ENCODE assay signal across 9 cellular contexts in genomic region chr15:59138243-59138642, GRCh38. TPM values are rescaled to one million over a fixed set of nuclear protein-coding genes. Genes with fewer than 3 reads are reported as not detected.
DNase-seq lines count a peak whose midpoint lies in the region; ATAC-seq and TF ChIP-seq lines count a peak whose summit lies in the region.
"Had no signal": no experiment of that assay in that cellular context is flagged by ENCODE, and none has a peak within 500 bp of the region (broad histone marks: within the 10 kb centered on the region; RNA-seq: fewer than 3 reads in every experiment).

No MANE protein-coding gene starts in this region.

- no peak overlapping the region for H4K8ac ChIP-seq in H9 (replicated peaks; ENCODE audit: insufficient read length, low read depth, low read length)

- H3K9ac ChIP-seq in H9 (ENCODE audit: extremely low read depth, insufficient read length, low read length), result no peak overlapping the region

- no peaks in the 10 kb centered on the region for H3K79me1 ChIP-seq in H9 (ENCODE audit: insufficient read depth, low read depth, low read length, poor library complexity, severe bottlenecking)

- CTCF ChIA-PET in OCI-LY7 (lab: Charles Lee; ENCODE audit: unreplicated experiment), result no interaction called here

- no CpG with 5 or more reads among the region's 7 CpGs for WGBS in H9 (ENCODE audit: extremely low coverage, insufficient read length, low lambda C conversion rate)
- WGBS in spleen, 5 donors, result 57 to 71% (median 62%) methylated on average over 6 to 7 of the region's 7 CpGs

- no peak overlapping the region for H3K23ac ChIP-seq in H9 (ENCODE audit: insufficient read length, low read depth, low read length)

- H3F3A ChIP-seq in DOHH2 (ENCODE audit: control insufficient read depth, insufficient read depth), result peaks cover 5% of the 10 kb centered on the region; the same call in 1 of the 2 replicates

- peaks cover 11 to 25% of the 10 kb centered on the region in 2 experiments for H3K4me1 Mint-ChIP-seq in H9

- H4K91ac ChIP-seq in H9 (ENCODE audit: insufficient read length, low read depth, low read length), result no peak overlapping the region

- H3K4me2 ChIP-seq in DOHH2 (ENCODE audit: low read length) (no peak overlapping the region), H9 (ENCODE audit: insufficient read depth, insufficient read length, low read length) (no peak overlapping the region), OCI-LY7 (ENCODE audit: low read length) (no peak overlapping the region)

- H2BK20ac ChIP-seq in H9 (ENCODE audit: low read depth, low read length, poor library complexity, severe bottlenecking), result no peak overlapping the region

- no peak overlapping the region for H2BK12ac ChIP-seq in H9 (ENCODE audit: insufficient read length, low read depth, low read length)

- H3T11ph ChIP-seq in H9 (ENCODE audit: low read length), result no peak overlapping the region

- no TSS peak for BruUV-seq in OCI-LY7 (replicated peaks; lab: Mats Ljungman, UMichigan)

- H4K20me1 ChIP-seq in DOHH2 (ENCODE audit: control insufficient read depth, insufficient read depth, low read depth, low read length) (no peaks in the 10 kb centered on the region), H9 (ENCODE audit: control insufficient read depth, insufficient read depth, insufficient read length) (no peaks in the 10 kb centered on the region), OCI-LY7 (ENCODE audit: insufficient read depth, low read length) (no peaks in the 10 kb centered on the region)

- no peak overlapping the region for H2AK5ac ChIP-seq in H9 (ENCODE audit: insufficient read length, low read length)

- H3K14ac ChIP-seq in H9 (ENCODE audit: insufficient read depth, low read length), result no peak overlapping the region

- H3K27me3 ChIP-seq in DOHH2 (ENCODE audit: control insufficient read depth, low read length) (no peaks in the 10 kb centered on the region), H9 (ENCODE audit: insufficient read depth, low read length) (no peaks in the 10 kb centered on the region), spleen (replicated peaks in 1 of 7) (no peaks in the 10 kb centered on the region)

- no peaks in the 10 kb centered on the region for H3K23me2 ChIP-seq in H9 (ENCODE audit: insufficient read length, low read depth, low read length, poor library complexity, severe bottlenecking)

- peaks cover 44 to 88% (median 78%) of the 10 kb centered on the region in 3 experiments for H3K36me3 Mint-ChIP-seq in H9 (ENCODE audit: insufficient read depth in 1 of 3, low read depth in 3 of 3)
- H3K36me3 Mint-ChIP-seq: activated naive CD4-positive, alpha-beta T cell treated with anti-CD3 and anti-CD28 coated beads, Interleukin-2, amount 50 U/mL, for 24 hours had no signal

- ATAC-seq in GM19452 (IDR thresholded peaks at IDR 0.05; ENCODE audit: unreplicated experiment) (no peak), HG02938 (IDR thresholded peaks at IDR 0.05; ENCODE audit: unreplicated experiment) (no peak)

- no peak overlapping the region for H3K18ac ChIP-seq in H9 (ENCODE audit: insufficient read length, low read depth, low read length)

- no peak overlapping the region for H3K4ac ChIP-seq in H9 (ENCODE audit: low read depth, low read length)

- H3K9me2 ChIP-seq in DOHH2 (replicated peaks; ENCODE audit: control insufficient read depth, low read length) (no peaks in the 10 kb centered on the region), OCI-LY7 (ENCODE audit: insufficient read depth, low read length) (no peaks in the 10 kb centered on the region)

- H3K4me3 Mint-ChIP-seq in H9, result no peak overlapping the region
- H3K4me3 Mint-ChIP-seq: activated naive CD4-positive, alpha-beta T cell treated with anti-CD3 and anti-CD28 coated beads, Interleukin-2, amount 50 U/mL, for 24 hours had no signal

- no peak for TF ChIP-seq POLR2A in spleen (IDR thresholded peaks at IDR 0.05)

- no peaks in the 10 kb centered on the region; the same call in 1 of the 2 replicates for H3K27me3 Mint-ChIP-seq in H9 (ENCODE audit: low read depth)
- H3K27me3 Mint-ChIP-seq: activated naive CD4-positive, alpha-beta T cell treated with anti-CD3 and anti-CD28 coated beads, Interleukin-2, amount 50 U/mL, for 24 hours had no signal

- H3K4me3 ChIP-seq in DOHH2 (ENCODE audit: low read length), result no peak overlapping the region
- H3K4me3 ChIP-seq in OCI-LY7 (ENCODE audit: low read depth, low read length, poor library complexity, severe bottlenecking), result no peak overlapping the region
- H3K4me3 ChIP-seq in spleen, result no peak overlapping the region

- H3K9me3 ChIP-seq in DOHH2 (ENCODE audit: control insufficient read depth, insufficient read depth, low read length) (no peaks in the 10 kb centered on the region), H9 (ENCODE audit: control insufficient read depth, low read depth, low read length) (no peaks in the 10 kb centered on the region), OCI-LY7 (ENCODE audit: low read length) (no peaks in the 10 kb centered on the region), spleen (no peaks in the 10 kb centered on the region)

- H3K79me2 ChIP-seq in DOHH2 (ENCODE audit: control insufficient read depth, low read length) (no peaks in the 10 kb centered on the region), H9 (ENCODE audit: insufficient read depth, low read length) (no peaks in the 10 kb centered on the region), OCI-LY7 (ENCODE audit: insufficient read depth, low read depth, low read length) (no peaks in the 10 kb centered on the region)

- H3K27ac ChIP-seq in DOHH2 (ENCODE audit: low read depth, low read length) (no peak overlapping the region), H9 (ENCODE audit: insufficient read length, low read depth, low read length) (no peak overlapping the region), OCI-LY7 (ENCODE audit: low read depth, low read length, poor library complexity, severe bottlenecking) (no peak overlapping the region), spleen (no peak overlapping the region)

- H4K5ac ChIP-seq in H9 (ENCODE audit: insufficient read length, low read depth, low read length), result no peak overlapping the region

- intact Hi-C loops in OCI-LY7 (cut with micrococcal nuclease; ENCODE audit: unreplicated experiment) (loop anchor here (1.0 to 2.0 kb wide), 3 partner anchors 33 to 181 kb away; partner anchors contain the start of gene CCNB2), spleen (cut with DNase I; ENCODE audit: low total_unique reads) (loop anchor here (10.0 kb wide), 1 partner anchor 163 kb away; no protein-coding TSS in a partner anchor)

- H3K36me3 ChIP-seq in DOHH2 (ENCODE audit: control insufficient read depth, low read length), result peaks cover 78% of the 10 kb centered on the region
- H3K36me3 ChIP-seq in OCI-LY7 (ENCODE audit: insufficient read depth, low read length), result peaks cover 83% of the 10 kb centered on the region
- peaks cover 0 to 98% (median 35%) of the 10 kb centered on the region in 6 donors for H3K36me3 ChIP-seq in spleen

- TF ChIP-seq CTCF in DOHH2 (IDR thresholded peaks at IDR 0.05; ENCODE audit: low read depth, low read length, poor library complexity, severe bottlenecking) (peak; percentile 98), H9 (conservative IDR thresholded peaks at IDR 0.05) (peak; percentile 76), OCI-LY7 (conservative IDR thresholded peaks at IDR 0.05; ENCODE audit: low read length) (peak; percentile 99), spleen (IDR thresholded peaks at IDR 0.05 in 8 of 11, conservative IDR thresholded peaks at IDR 0.05 in 3 of 11) (peak in 10 of 11 experiments; percentile 39 to 74 (median 66))

- H2BK15ac ChIP-seq in H9 (ENCODE audit: low read depth, low read length), result no peak overlapping the region

- H2BK5ac ChIP-seq in H9 (ENCODE audit: insufficient read length, low read length), result no peak overlapping the region

- no peaks in the 10 kb centered on the region for H3K4me1 ChIP-seq in DOHH2 (ENCODE audit: control insufficient read depth, low read length)
- H3K4me1 ChIP-seq in H9 (ENCODE audit: insufficient read depth, low read length), result no peaks in the 10 kb centered on the region
- no peaks in the 10 kb centered on the region for H3K4me1 ChIP-seq in OCI-LY7 (ENCODE audit: insufficient read depth, low read length, poor library complexity, severe bottlenecking)
- H3K4me1 ChIP-seq in spleen, result no peaks in the 10 kb centered on the region

- no peak overlapping the region for H2BK120ac ChIP-seq in H9 (ENCODE audit: low read depth, low read length, poor library complexity, severe bottlenecking)

- no peaks in the 10 kb centered on the region for H3K9me3 Mint-ChIP-seq in H9
- H3K9me3 Mint-ChIP-seq: activated naive CD4-positive, alpha-beta T cell treated with anti-CD3 and anti-CD28 coated beads, Interleukin-2, amount 50 U/mL, for 24 hours had no signal

- H2AFZ ChIP-seq in H9 (ENCODE audit: low read length) (no peak overlapping the region), OCI-LY7 (ENCODE audit: low read length) (no peak overlapping the region)

- POLR2A ChIA-PET in OCI-LY7 (lab: Charles Lee), result interaction anchor here (1.2 kb wide), 1 partner anchor 109 kb away, joined by 5 read pairs; no protein-coding TSS in a partner anchor

- DNase-seq in H9 (peak; percentile 86), OCI-LY7 (ENCODE audit: low spot score) (peak; percentile 78), germinal center (ENCODE audit: low spot score) (peak; percentile 81), spleen (peak; percentile 87)
- peak; percentile 65 to 75 for DNase-seq in activated T-cell treated with anti-CD3 and anti-CD28 coated beads, Interleukin-2, amount 50 U/mL, for 48 hours

- H3K27ac Mint-ChIP-seq in H9, result no peak overlapping the region; a peak in 1 of 7 replicates
- H3K27ac Mint-ChIP-seq: activated naive CD4-positive, alpha-beta T cell treated with anti-CD3 and anti-CD28 coated beads, Interleukin-2, amount 50 U/mL, for 24 hours had no signal

- no peak overlapping the region for H3K56ac ChIP-seq in H9 (ENCODE audit: insufficient read length, low read depth, low read length)

RNA-seq across cellular contexts. Expression of gene CCNB2, which starts 33.3 kb away (rescaled TPM):
- 119 and 122 TPM in 2 replicates for total RNA-seq in H9 (2021)
- total RNA-seq in OCI-LY7 (2014; rRNA removed; shearing (Covaris generic)), result 87.9 and 93.9 TPM in 2 replicates
- total RNA-seq in OCI-LY7 (2022), result 128 and 155 TPM in 2 replicates
- 10 to 100 TPM in 2 of 7 donors, 1 to 10 TPM in 5; 1.5 to 13.1 (median 5.4) TPM for total RNA-seq in spleen
- 10 to 100 TPM in 1 of 3 donors, 1 to 10 TPM in 2; 1.3 to 13.5 (median 4.6) TPM for polyA plus RNA-seq in spleen
